In genomic region chr5:141692533-141692888, GRCh38 we compare ENCODE assay signal across 8 cellular contexts. TPM values are rescaled to one million over a fixed set of nuclear protein-coding genes. Genes with fewer than 3 reads are reported as not detected.
DNase-seq lines count a peak whose midpoint lies in the region; TF ChIP-seq lines count a peak whose summit lies in the region.

No MANE protein-coding gene starts in this region.

- peaks cover 25% of the 10 kb centered on the region for H3K4me1 Mint-ChIP-seq in activated CD4-positive, alpha-beta memory T cell treated with anti-CD3 and anti-CD28 coated beads for 36 hours (ENCODE audit: low read depth)

- H3K4me3 Mint-ChIP-seq in activated CD4-positive, alpha-beta memory T cell treated with anti-CD3 and anti-CD28 coated beads for 36 hours = peak overlapping the region; percentile 46

- CTCF ChIA-PET in activated CD4-positive, alpha-beta memory T cell treated with anti-CD3 and anti-CD28 coated beads for 36 hours (lab: Charles Lee) = interaction anchor here (0.5 to 9.4 kb wide), 51 partner anchors 10 to 633 kb away, joined by 3 to 277 read pairs (median 6); partner anchors contain the start of genes ARAP3, DELE1, FCHSD1 and GNPDA1

- intact Hi-C loops in activated CD4-positive, alpha-beta memory T cell treated with anti-CD3 and anti-CD28 coated beads for 36 hours (cut with micrococcal nuclease) = loop anchor here (1.0 to 5.0 kb wide), 8 partner anchors 100 to 452 kb away; partner anchors contain the start of gene RNF14

- in situ Hi-C loops in ACHN (cut with HindIII; ENCODE audit: low pct_ligation_motif_present, low pct_unique_long_range_greater_than_20kb, low sequenced_read_pairs) = no loop called here

- no peaks in the 10 kb centered on the region for H3K9me3 Mint-ChIP-seq in activated CD4-positive, alpha-beta memory T cell treated with anti-CD3 and anti-CD28 coated beads for 36 hours

- no peak for TF ChIP-seq CTCF in foreskin fibroblast (IDR thresholded peaks at IDR 0.05; ENCODE audit: low read depth, low read length)

- no peaks in the 10 kb centered on the region for H3K27me3 Mint-ChIP-seq in activated CD4-positive, alpha-beta memory T cell treated with anti-CD3 and anti-CD28 coated beads for 36 hours

- peak overlapping the region; percentile 40 to 57 for H3K4me3 ChIP-seq in foreskin fibroblast (ENCODE audit: low read depth in 1 of 2, low read length in 2 of 2)
- peak overlapping the region in 5 of 7 experiments; percentile 12 to 27 (median 15) for H3K4me3 ChIP-seq in skin epidermis

- DNase-seq in activated CD4-positive, alpha-beta T cell treated with anti-CD3 and anti-CD28 coated beads for 48 hours = peak; percentile 35
- no peak for DNase-seq in activated CD4-positive, alpha-beta T cell treated with anti-CD3 and anti-CD28 coated beads for 1 hour
- DNase-seq in activated CD4-positive, alpha-beta memory T cell treated with anti-CD3 and anti-CD28 coated beads for 36 hours = peak; percentile 36
- DNase-seq in foreskin fibroblast (no peak), NCI-H2227 treated with DMSO at 0.1 percent for 48 hours (lab: John Stamatoyannopoulos, UW) (no peak), GF-D8 (lab: John Stamatoyannopoulos, UW) (no peak), ACHN (no peak)

- H3K36me3 Mint-ChIP-seq in activated CD4-positive, alpha-beta memory T cell treated with anti-CD3 and anti-CD28 coated beads for 36 hours = no peaks in the 10 kb centered on the region

- POLR2A ChIA-PET in activated CD4-positive, alpha-beta memory T cell treated with anti-CD3 and anti-CD28 coated beads for 36 hours (lab: Charles Lee) = interaction anchor here (1.1 to 3.1 kb wide), 10 partner anchors 9 to 417 kb away, joined by 3 to 21 read pairs (median 4); partner anchors contain the start of genes DELE1, NDFIP1, PCDH1 and PCDH12

- peak overlapping the region; percentile 83 for H3K27ac Mint-ChIP-seq in activated CD4-positive, alpha-beta memory T cell treated with anti-CD3 and anti-CD28 coated beads for 36 hours

- H3K27ac ChIP-seq in skin epidermis = no peak overlapping the region

RNA-seq across cellular contexts. Expression of gene ARAP3, which starts 10.5 kb away (rescaled TPM):
- total RNA-seq in activated CD4-positive, alpha-beta memory T cell treated with anti-CD3 and anti-CD28 coated beads for 36 hours = 1 to 10 TPM; 5.1 to 5.2 TPM

RNA-seq across cellular contexts. Expression of gene FCHSD1, which starts 41.3 kb away (rescaled TPM):
- 10 to 100 TPM; 40.1 to 46.0 TPM for total RNA-seq in activated CD4-positive, alpha-beta memory T cell treated with anti-CD3 and anti-CD28 coated beads for 36 hours

RNA-seq across cellular contexts. Expression of gene RELL2, which starts 55.7 kb away (rescaled TPM):
- total RNA-seq in activated CD4-positive, alpha-beta memory T cell treated with anti-CD3 and anti-CD28 coated beads for 36 hours = 10 to 100 TPM; 17.8 to 17.9 TPM

RNA-seq across cellular contexts. Expression of gene HDAC3, which starts 55.9 kb away (rescaled TPM):
- total RNA-seq in activated CD4-positive, alpha-beta memory T cell treated with anti-CD3 and anti-CD28 coated beads for 36 hours = 10 to 100 TPM; 65.2 to 71.5 TPM

Comparison
In these comparisons a context has a peak if more than half of its experiments do, and no peak if none do; other contexts are left out.
1. DNase-seq: peak in activated CD4-positive, alpha-beta T cell treated with anti-CD3 and anti-CD28 coated beads for 48 hours (single experiment) and activated CD4-positive, alpha-beta memory T cell treated with anti-CD3 and anti-CD28 coated beads for 36 hours (single experiment); none in activated CD4-positive, alpha-beta T cell treated with anti-CD3 and anti-CD28 coated beads for 1 hour (single experiment), foreskin fibroblast (0 of 2), NCI-H2227 treated with DMSO at 0.1 percent for 48 hours (single experiment), GF-D8 (single experiment) and ACHN (single experiment).